ENCODE assay signal across 24 cellular contexts in the genomic region with DNA sequence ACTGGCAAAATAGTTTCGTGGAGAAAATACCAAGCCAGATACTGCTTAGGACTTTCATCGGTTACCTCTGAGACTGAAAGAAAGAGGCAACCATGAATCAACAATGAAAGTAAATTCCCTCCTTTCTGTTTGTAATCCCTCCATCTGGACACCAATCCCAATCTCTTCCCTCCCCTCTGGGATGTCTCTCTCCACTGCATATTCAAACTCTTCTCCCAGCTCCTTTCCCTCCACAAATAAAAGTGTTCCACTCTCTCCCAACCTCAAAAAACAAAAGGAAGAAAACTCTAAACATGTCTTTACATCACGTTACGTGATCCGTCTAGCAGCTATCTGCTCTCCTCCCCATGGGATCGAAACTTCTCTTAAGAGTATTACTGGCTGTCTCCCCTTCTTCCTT. TPM values are rescaled to one million over a fixed set of nuclear protein-coding genes. Genes with fewer than 3 reads are reported as not detected.
DNase-seq lines count a peak whose midpoint lies in the region; FAIRE-seq and TF ChIP-seq lines count a peak whose summit lies in the region.
"Had no signal": no experiment of that assay in that cellular context is flagged by ENCODE, and none has a peak within 500 bp of the region (broad histone marks: within the 10 kb centered on the region; RNA-seq: fewer than 3 reads in every experiment).

No MANE protein-coding gene starts in this region.

- H3K27me3 ChIP-seq in bronchial epithelial cell (ENCODE audit: control insufficient read depth, insufficient read depth, low read length) (no peaks in the 10 kb centered on the region), breast epithelium (no peaks in the 10 kb centered on the region)

- H3K36me3 Mint-ChIP-seq in activated naive CD4-positive, alpha-beta T cell treated with anti-CD3 and anti-CD28 coated beads, Interleukin-2, amount 50 U/mL, for 24 hours: no peaks in the 10 kb centered on the region
- no peaks in the 10 kb centered on the region for H3K36me3 Mint-ChIP-seq in activated naive CD4-positive, alpha-beta T cell treated with anti-CD3 and anti-CD28 coated beads for 36 hours (ENCODE audit: low read depth)
- peaks cover 61% of the 10 kb centered on the region for H3K36me3 Mint-ChIP-seq in nephron progenitor cell (ENCODE audit: low read depth)
- H3K36me3 Mint-ChIP-seq: CD8-positive, alpha-beta memory T cell had no signal

- intact Hi-C loops in activated naive CD4-positive, alpha-beta T cell treated with anti-CD3 and anti-CD28 coated beads for 36 hours (cut with micrococcal nuclease): no loop called here
- intact Hi-C loops in breast epithelium (cut with DNase I; ENCODE audit: low total_unique reads): loop anchor here (10.0 kb wide), 1 partner anchor 47 kb away; no protein-coding TSS in a partner anchor

- H3K27me3 Mint-ChIP-seq in activated naive CD4-positive, alpha-beta T cell treated with anti-CD3 and anti-CD28 coated beads, Interleukin-2, amount 50 U/mL, for 24 hours: peaks cover 5% of the 10 kb centered on the region
- H3K27me3 Mint-ChIP-seq in activated naive CD4-positive, alpha-beta T cell treated with anti-CD3 and anti-CD28 coated beads for 36 hours (ENCODE audit: low read depth): peaks cover 6% of the 10 kb centered on the region
- no peaks in the 10 kb centered on the region for H3K27me3 Mint-ChIP-seq in nephron progenitor cell (ENCODE audit: low read depth, poor library complexity)

- H3K36me3 ChIP-seq in bronchial epithelial cell (ENCODE audit: control insufficient read depth, insufficient read depth, low read length) (no peaks in the 10 kb centered on the region), breast epithelium (no peaks in the 10 kb centered on the region)

- CTCF ChIA-PET in activated naive CD4-positive, alpha-beta T cell treated with anti-CD3 and anti-CD28 coated beads for 36 hours (lab: Charles Lee): no interaction called here

- no peaks in the 10 kb centered on the region for H3K9me3 Mint-ChIP-seq in activated naive CD4-positive, alpha-beta T cell treated with anti-CD3 and anti-CD28 coated beads, Interleukin-2, amount 50 U/mL, for 24 hours
- H3K9me3 Mint-ChIP-seq in activated naive CD4-positive, alpha-beta T cell treated with anti-CD3 and anti-CD28 coated beads for 36 hours: no peaks in the 10 kb centered on the region
- H3K9me3 Mint-ChIP-seq in nephron progenitor cell: peaks cover 4% of the 10 kb centered on the region
- H3K9me3 Mint-ChIP-seq: CD8-positive, alpha-beta memory T cell; HFFc6 had no signal

- peak overlapping the region; percentile 12 for H3K27ac Mint-ChIP-seq in activated naive CD4-positive, alpha-beta T cell treated with anti-CD3 and anti-CD28 coated beads, Interleukin-2, amount 50 U/mL, for 24 hours
- H3K27ac Mint-ChIP-seq in activated naive CD4-positive, alpha-beta T cell treated with anti-CD3 and anti-CD28 coated beads for 36 hours: no peak overlapping the region
- H3K27ac Mint-ChIP-seq in nephron progenitor cell: peak overlapping the region; percentile 97
- H3K27ac Mint-ChIP-seq: CD8-positive, alpha-beta memory T cell; HFFc6 had no signal

- no peaks in the 10 kb centered on the region for H3K4me1 ChIP-seq in breast epithelium

- TF ChIP-seq CTCF in bronchial epithelial cell (IDR thresholded peaks at IDR 0.05; ENCODE audit: insufficient read depth, low read length, severe bottlenecking) (no peak), nephron progenitor cell (IDR thresholded peaks at IDR 0.05) (no peak), GM10266 (IDR thresholded peaks at IDR 0.05; ENCODE audit: control insufficient read depth, insufficient read depth, low read depth, missing control alignments) (no peak), breast epithelium (IDR thresholded peaks at IDR 0.05) (no peak)

- no peak overlapping the region for H3K4me3 ChIP-seq in bronchial epithelial cell (ENCODE audit: low read depth, low read length)
- H3K4me3 ChIP-seq in breast epithelium: no peak overlapping the region

- no peak overlapping the region for H3K4me3 Mint-ChIP-seq in activated naive CD4-positive, alpha-beta T cell treated with anti-CD3 and anti-CD28 coated beads, Interleukin-2, amount 50 U/mL, for 24 hours
- no peak overlapping the region for H3K4me3 Mint-ChIP-seq in activated naive CD4-positive, alpha-beta T cell treated with anti-CD3 and anti-CD28 coated beads for 36 hours
- H3K4me3 Mint-ChIP-seq in nephron progenitor cell: peak overlapping the region; percentile 4
- H3K4me3 Mint-ChIP-seq: CD8-positive, alpha-beta memory T cell; HFFc6 had no signal

- H3K4me1 Mint-ChIP-seq in activated naive CD4-positive, alpha-beta T cell treated with anti-CD3 and anti-CD28 coated beads, Interleukin-2, amount 50 U/mL, for 24 hours: no peaks in the 10 kb centered on the region
- H3K4me1 Mint-ChIP-seq in activated naive CD4-positive, alpha-beta T cell treated with anti-CD3 and anti-CD28 coated beads for 36 hours (ENCODE audit: low read depth): peaks cover 4% of the 10 kb centered on the region
- H3K4me1 Mint-ChIP-seq in nephron progenitor cell: peaks cover 53% of the 10 kb centered on the region

- H3K27ac ChIP-seq in breast epithelium: no peak overlapping the region

- peak; percentile 32 for FAIRE-seq in bronchial epithelial cell (lab: Jason Lieb, UNC)
- FAIRE-seq: GM12892, GM19239 had no signal

- no peaks in the 10 kb centered on the region for H3K9me3 ChIP-seq in breast epithelium

- no peak for DNase-seq in activated naive CD4-positive, alpha-beta T cell treated with anti-CD3 and anti-CD28 coated beads for 36 hours
- DNase-seq in bronchial epithelial cell (ENCODE audit: low read depth) (no peak), nephron progenitor cell (no peak), GM10266 (ENCODE audit: extremely low spot score) (no peak), T-helper 2 cell (no peak), breast epithelium (ENCODE audit: low spot score in 2 of 2) (no peak)
- DNase-seq in activated CD4-positive, alpha-beta T cell treated with anti-CD3 and anti-CD28 coated beads for 48 hours: no peak
- DNase-seq: 8988T; AML-193; C1 segment of cervical spinal cord; CD8-positive, alpha-beta memory T cell; DMS153; H7; HFFc6; Karpas-422; NCI-H1417 treated with DMSO at 0.1 percent for 48 hours; NCI-H187 treated with DMSO at 0.1 percent for 48 hours; NCI-H2107; NCI-H2227 treated with DMSO at 0.1 percent for 48 hours; NCI-H510A; T-helper 1 cell had no signal

- TF ChIP-seq POLR2A in breast epithelium (IDR thresholded peaks at IDR 0.05): no peak

RNA-seq across cellular contexts. Expression of a gene that starts 55.2 kb away (rescaled TPM):
- total RNA-seq in activated naive CD4-positive, alpha-beta T cell treated with anti-CD3 and anti-CD28 coated beads for 36 hours: not detected
- total RNA-seq in bronchial epithelial cell (under 0.01 TPM in 1 of 2 replicates, not detected in the other), breast epithelium (10 to 100 TPM in 1 of 3 donors, 1 to 10 TPM in 2; 5.2 to 11.6 (median 5.8) TPM)
- total RNA-seq: CD8-positive, alpha-beta memory T cell had no signal
